ENCODE assay signal across 1 cellular context in genomic region chr15:78988361-78988911, GRCh38.
TF ChIP-seq lines count a peak whose summit lies in the region.

No MANE protein-coding gene starts in this region.

TF ChIP-seq in HepG2, 621 proteins besides CTCF, POLR2A, EP300 and RAD21 (continued from another document and continues in another):
- TF ChIP-seq ZNF414 (CRISPR knock-in tag; IDR thresholded peaks at IDR 0.05) (peak; percentile 90; the same call in 1 of the 2 replicates), PCBP1 (IDR thresholded peaks at IDR 0.05; ENCODE audit: borderline replicate concordance, low read depth, low read length) (no peak), MIER2 (CRISPR knock-in tag; IDR thresholded peaks at IDR 0.05) (peak; percentile 51; the same call in 1 of the 2 replicates), HDAC6 (IDR thresholded peaks at IDR 0.05; ENCODE audit: low read depth, low read length) (no peak), ZNF343 (CRISPR knock-in tag; IDR thresholded peaks at IDR 0.05) (no peak), HDAC2 (CRISPR knock-in tag; IDR thresholded peaks at IDR 0.05) (peak; percentile 85), ARNT (IDR thresholded peaks at IDR 0.05) (no peak), TBP (CRISPR knock-in tag; IDR thresholded peaks at IDR 0.05) (no peak), ZNF674 (CRISPR knock-in tag; IDR thresholded peaks at IDR 0.05; ENCODE audit: low read depth) (no peak), HIC2 (CRISPR knock-in tag; IDR thresholded peaks at IDR 0.05; ENCODE audit: low read depth) (peak; percentile 56; the same call in 1 of the 2 replicates), AHDC1 (CRISPR knock-in tag; IDR thresholded peaks at IDR 0.05; ENCODE audit: borderline replicate concordance) (peak; percentile 66; the same call in 1 of the 2 replicates), IRX3 (CRISPR knock-in tag; IDR thresholded peaks at IDR 0.05; ENCODE audit: borderline replicate concordance, low read depth) (no peak), DDIT3 (CRISPR knock-in tag; IDR thresholded peaks at IDR 0.05) (no peak), ZBTB33 (CRISPR knock-in tag; IDR thresholded peaks at IDR 0.05) (no peak), NR3C1 (CRISPR knock-in tag; IDR thresholded peaks at IDR 0.05) (no peak), MATR3 (CRISPR knock-in tag; IDR thresholded peaks at IDR 0.05) (no peak), ZNF570 (CRISPR knock-in tag; IDR thresholded peaks at IDR 0.05; ENCODE audit: borderline replicate concordance) (no peak), CSRNP2 (CRISPR knock-in tag; conservative IDR thresholded peaks at IDR 0.05; ENCODE audit: low read depth) (no peak), AHR (CRISPR knock-in tag; IDR thresholded peaks at IDR 0.05) (no peak), ZNF274 (CRISPR knock-in tag; IDR thresholded peaks at IDR 0.05) (peak; percentile 78), TBL1XR1 (IDR thresholded peaks at IDR 0.05; ENCODE audit: borderline replicate concordance, low read length, partially characterized antibody) (peak; percentile 53), SALL2 (CRISPR knock-in tag; IDR thresholded peaks at IDR 0.05) (no peak), NBN (conservative IDR thresholded peaks at IDR 0.05) (no peak), ZNF770 (CRISPR knock-in tag; IDR thresholded peaks at IDR 0.05) (peak; percentile 38; the same call in 1 of the 2 replicates), ATF7 (IDR thresholded peaks at IDR 0.05) (no peak), ATF7 (CRISPR knock-in tag; IDR thresholded peaks at IDR 0.05) (0 out of 2 replicates have a peak, but pooled peaks have one; percentile 21), U2AF2 (IDR thresholded peaks at IDR 0.05; ENCODE audit: low read depth, low read length) (no peak), KLF9 (CRISPR knock-in tag; IDR thresholded peaks at IDR 0.05; ENCODE audit: low read depth) (peak; percentile 45; the same call in 1 of the 2 replicates), ERF (CRISPR knock-in tag; IDR thresholded peaks at IDR 0.05) (peak; percentile 94), KDM1A (CRISPR knock-in tag; IDR thresholded peaks at IDR 0.05) (no peak), YEATS2 (CRISPR knock-in tag; IDR thresholded peaks at IDR 0.05; ENCODE audit: borderline replicate concordance) (peak; percentile 43; the same call in 1 of the 2 replicates), AKNA (CRISPR knock-in tag; IDR thresholded peaks at IDR 0.05; ENCODE audit: borderline replicate concordance) (0 out of 2 replicates have a peak, but pooled peaks have one; percentile 51), ELF4 (CRISPR knock-in tag; IDR thresholded peaks at IDR 0.05; ENCODE audit: borderline replicate concordance) (peak; percentile 79; the same call in 1 of the 2 replicates), RFX3 (CRISPR knock-in tag; IDR thresholded peaks at IDR 0.05) (no peak), CBX5 (CRISPR knock-in tag; IDR thresholded peaks at IDR 0.05; ENCODE audit: borderline replicate concordance) (0 out of 2 replicates have a peak, but pooled peaks have one; percentile 45), MTA3 (CRISPR knock-in tag; IDR thresholded peaks at IDR 0.05) (no peak), MAZ (IDR thresholded peaks at IDR 0.05; ENCODE audit: borderline replicate concordance, low read depth, low read length) (peak; percentile 33; the same call in 1 of the 2 replicates), MAZ (CRISPR knock-in tag; IDR thresholded peaks at IDR 0.05; ENCODE audit: low read depth) (no peak), FIP1L1 (IDR thresholded peaks at IDR 0.05; ENCODE audit: borderline replicate concordance, insufficient read depth, low read depth, low read length) (no peak), ZKSCAN1 (IDR thresholded peaks at IDR 0.05; ENCODE audit: low read length) (no peak), ZNF792 (CRISPR knock-in tag; IDR thresholded peaks at IDR 0.05) (peak; percentile 85), ZNF510 (CRISPR knock-in tag; IDR thresholded peaks at IDR 0.05; ENCODE audit: low read depth) (peak; percentile 44; the same call in 1 of the 2 replicates), ZNF567 (CRISPR knock-in tag; IDR thresholded peaks at IDR 0.05; ENCODE audit: borderline replicate concordance) (no peak)
